In genomic region chr18:31161757-31162418, GRCh38 we compare ENCODE assay signal across 24 cellular contexts. TPM values are rescaled to one million over a fixed set of nuclear protein-coding genes. Genes with fewer than 3 reads are reported as not detected.
DNase-seq lines count a peak whose midpoint lies in the region; ATAC-seq and TF ChIP-seq lines count a peak whose summit lies in the region.
"Had no signal": no experiment of that assay in that cellular context is flagged by ENCODE, and none has a peak within 500 bp of the region (broad histone marks: within the 10 kb centered on the region; RNA-seq: fewer than 3 reads in every experiment).

No MANE protein-coding gene starts in this region.

- H3K79me2 ChIP-seq in mammary epithelial cell (ENCODE audit: insufficient read depth, low read length) (no peaks in the 10 kb centered on the region), parathyroid adenoma (no peaks in the 10 kb centered on the region)

- CTCF ChIA-PET in activated CD4-positive, alpha-beta T cell treated with anti-CD3 and anti-CD28 coated beads for 36 hours (lab: Charles Lee) = no interaction called here
- CTCF ChIA-PET in RWPE1 (lab: Yijun Ruan, JAX) = interaction anchor here (0.7 kb wide), 1 partner anchor 79 kb away, joined by 4 read pairs; no protein-coding TSS in a partner anchor
- CTCF ChIA-PET in mammary epithelial cell (lab: Charles Lee; ENCODE audit: low non-redundant PET) = interaction anchor here (1.1 kb wide), 1 partner anchor 80 kb away, joined by 3 read pairs; no protein-coding TSS in a partner anchor

- H3K36me3 ChIP-seq in mammary epithelial cell (ENCODE audit: insufficient read depth, low read length) (no peaks in the 10 kb centered on the region), parathyroid adenoma (ENCODE audit: control insufficient read depth, insufficient read depth, low read length) (no peaks in the 10 kb centered on the region)
- H3K36me3 ChIP-seq: gastrocnemius medialis, transverse colon had no signal

- H3K4me2 ChIP-seq in mammary epithelial cell (ENCODE audit: insufficient read depth, low read depth, low read length) = peak overlapping the region; percentile 69
- no peak overlapping the region for H3K4me2 ChIP-seq in parathyroid adenoma (ENCODE audit: low read length)
- H3K4me2 ChIP-seq: SK-N-SH had no signal

- H3K27me3 Mint-ChIP-seq in activated CD4-positive, alpha-beta T cell treated with anti-CD3 and anti-CD28 coated beads for 36 hours = no peaks in the 10 kb centered on the region
- H3K27me3 Mint-ChIP-seq: stimulated activated naive B cell treated with anti-CD40 and anti-IgM and Interleukin-4, amounts not matched to agents 10 μg/mL and 1 μg/mL and 100 μg/mL, for 72 hours had no signal

- BruUV-seq in mammary epithelial cell (replicated peaks; lab: Mats Ljungman, UMichigan) = no TSS peak

- no peaks in the 10 kb centered on the region for H3K9me3 ChIP-seq in mammary epithelial cell (replicated peaks; ENCODE audit: insufficient read depth, low read length)
- no peaks in the 10 kb centered on the region for H3K9me3 ChIP-seq in parathyroid adenoma (ENCODE audit: control insufficient read depth, low read length)
- H3K9me3 ChIP-seq: gastrocnemius medialis, SK-N-SH, transverse colon had no signal

- H3K27me3 ChIP-seq in mammary epithelial cell (ENCODE audit: insufficient read depth, low read length) (no peaks in the 10 kb centered on the region), parathyroid adenoma (ENCODE audit: control insufficient read depth, insufficient read depth, low read length) (no peaks in the 10 kb centered on the region)
- H3K27me3 ChIP-seq: gastrocnemius medialis, transverse colon had no signal

- H4K20me1 ChIP-seq in mammary epithelial cell (ENCODE audit: insufficient read depth, low read length) = no peaks in the 10 kb centered on the region

- intact Hi-C loops in activated CD4-positive, alpha-beta T cell treated with anti-CD3 and anti-CD28 coated beads for 36 hours (cut with DNase I, micrococcal nuclease) = no loop called here
- intact Hi-C loops in mammary epithelial cell (cut with micrococcal nuclease) = loop anchor here (1.0 to 5.0 kb wide), 2 partner anchors 35 to 80 kb away; no protein-coding TSS in a partner anchor

- H2AFZ ChIP-seq in mammary epithelial cell (ENCODE audit: low read depth, low read length) (peak overlapping the region; percentile 85), parathyroid adenoma (peak overlapping the region; percentile 86)

- no peak overlapping the region for H3K4me3 Mint-ChIP-seq in activated CD4-positive, alpha-beta T cell treated with anti-CD3 and anti-CD28 coated beads for 36 hours
- H3K4me3 Mint-ChIP-seq: stimulated activated naive B cell treated with anti-CD40 and anti-IgM and Interleukin-4, amounts not matched to agents 10 μg/mL and 1 μg/mL and 100 μg/mL, for 72 hours had no signal

- H3K27ac Mint-ChIP-seq in activated CD4-positive, alpha-beta T cell treated with anti-CD3 and anti-CD28 coated beads for 36 hours = peak overlapping the region; percentile 47
- H3K27ac Mint-ChIP-seq: stimulated activated naive B cell treated with anti-CD40 and anti-IgM and Interleukin-4, amounts not matched to agents 10 μg/mL and 1 μg/mL and 100 μg/mL, for 72 hours had no signal

- peak overlapping the region; percentile 71 for H3K27ac ChIP-seq in RWPE1
- peak overlapping the region; percentile 46 for H3K27ac ChIP-seq in mammary epithelial cell (ENCODE audit: insufficient read depth, low read depth, low read length)
- peak overlapping the region; percentile 46 for H3K27ac ChIP-seq in parathyroid adenoma
- H3K27ac ChIP-seq: 22Rv1, gastrocnemius medialis, transverse colon had no signal

- H3K4me3 ChIP-seq in mammary epithelial cell (replicated peaks in 1 of 3; ENCODE audit: insufficient read depth in 1 of 3, low read depth in 2 of 3, low read length in 3 of 3) (no peak overlapping the region), parathyroid adenoma (ENCODE audit: low read depth, low read length) (no peak overlapping the region)
- H3K4me3 ChIP-seq: gastrocnemius medialis, transverse colon had no signal

- TF ChIP-seq CTCF in RWPE1 (conservative IDR thresholded peaks at IDR 0.05; ENCODE audit: low read depth) = no peak
- TF ChIP-seq CTCF in mammary epithelial cell (conservative IDR thresholded peaks at IDR 0.05 in 1 of 2, IDR thresholded peaks at IDR 0.05 in 1 of 2; ENCODE audit: extremely low read depth in 1 of 2, insufficient read depth in 1 of 2, low read depth in 1 of 2, low read length in 2 of 2) = no peak
- no peak for TF ChIP-seq CTCF in parathyroid adenoma (IDR thresholded peaks at IDR 0.05)

- H3K4me1 Mint-ChIP-seq in activated CD4-positive, alpha-beta T cell treated with anti-CD3 and anti-CD28 coated beads for 36 hours = peaks cover 12% of the 10 kb centered on the region
- H3K4me1 Mint-ChIP-seq: stimulated activated naive B cell treated with anti-CD40 and anti-IgM and Interleukin-4, amounts not matched to agents 10 μg/mL and 1 μg/mL and 100 μg/mL, for 72 hours had no signal

- peaks cover 2% of the 10 kb centered on the region for H3K9me3 Mint-ChIP-seq in activated CD4-positive, alpha-beta T cell treated with anti-CD3 and anti-CD28 coated beads for 36 hours (ENCODE audit: low read depth)

- H3K4me1 ChIP-seq in mammary epithelial cell (ENCODE audit: insufficient read depth, low read length) = peaks cover 20% of the 10 kb centered on the region
- peaks cover 3% of the 10 kb centered on the region for H3K4me1 ChIP-seq in parathyroid adenoma
- H3K4me1 ChIP-seq: gastrocnemius medialis, transverse colon had no signal

- no peak for DNase-seq in activated CD4-positive, alpha-beta T cell treated with anti-CD3 and anti-CD28 coated beads for 36 hours
- DNase-seq in activated CD4-positive, alpha-beta T cell treated with anti-CD3 and anti-CD28 coated beads, Interleukin-2, amount 50 U/mL, for 48 hours = no peak
- DNase-seq in RWPE1 (ENCODE audit: low spot score) (no peak), mammary epithelial cell (no peak), SKM-1 treated with dmso at 0.1 percent for 144 hours (lab: John Stamatoyannopoulos, UW; ENCODE audit: unreplicated experiment) (no peak)
- DNase-seq: activated CD4-positive, CD25-positive, alpha-beta regulatory T cell; amygdala; Calu3; cerebellar nuclear complex; effector CD4-positive, alpha-beta T cell; gastrocnemius medialis; kidney; NCI-H1105 treated with DMSO at 0.1 percent for 48 hours; NCI-H510A treated with DMSO at 0.1 percent for 48 hours; SK-N-SH; stimulated activated naive B cell treated with anti-CD40 and anti-IgM and Interleukin-4, amounts not matched to agents 10 μg/mL and 1 μg/mL and 100 μg/mL, for 72 hours; transverse colon had no signal

- H3K9ac ChIP-seq in mammary epithelial cell (ENCODE audit: insufficient read depth, low read length) (no peak overlapping the region), parathyroid adenoma (no peak overlapping the region)
- H3K9ac ChIP-seq: SK-N-SH had no signal

- dilution Hi-C loops in mammary epithelial cell (cut with HindIII; ENCODE audit: low sequenced_read_pairs) = no loop called here

- no peaks in the 10 kb centered on the region for H3K36me3 Mint-ChIP-seq in activated CD4-positive, alpha-beta T cell treated with anti-CD3 and anti-CD28 coated beads for 36 hours (ENCODE audit: low read depth)
- H3K36me3 Mint-ChIP-seq: stimulated activated naive B cell treated with anti-CD40 and anti-IgM and Interleukin-4, amounts not matched to agents 10 μg/mL and 1 μg/mL and 100 μg/mL, for 72 hours had no signal

- 54% methylated on average over 2 of the region's 2 CpGs for WGBS in mammary epithelial cell (ENCODE audit: low coverage, missing lambda C conversion rate)

- POLR2A ChIA-PET in activated CD4-positive, alpha-beta T cell treated with anti-CD3 and anti-CD28 coated beads for 36 hours (lab: Charles Lee) = no interaction called here
- POLR2A ChIA-PET in RWPE1 (lab: Yijun Ruan, JAX; ENCODE audit: low non-redundant PET) = no interaction called here

- ATAC-seq in activated CD4-positive, alpha-beta T cell treated with anti-CD3 and anti-CD28 coated beads for 36 hours = no peak
- ATAC-seq in HG03097 (IDR thresholded peaks at IDR 0.05; ENCODE audit: low FRiP score, unreplicated experiment) (no peak), GM18870 (IDR thresholded peaks at IDR 0.05; ENCODE audit: unreplicated experiment) (no peak)
- ATAC-seq: gastrocnemius medialis; sciatic nerve; stimulated activated naive B cell treated with anti-CD40 and anti-IgM and Interleukin-4, amounts not matched to agents 10 μg/mL and 1 μg/mL and 100 μg/mL, for 72 hours had no signal

- in situ Hi-C loops in mammary epithelial cell (cut with MboI; ENCODE audit: low sequenced_read_pairs in 2 of 2) = no loop called here

RNA-seq across cellular contexts. Expression of gene DSC1, which starts 0.8 kb away (rescaled TPM):
- under 1 TPM in 1 of 2 experiments, not detected in 1; 0.05 TPM for total RNA-seq in activated CD4-positive, alpha-beta T cell treated with anti-CD3 and anti-CD28 coated beads for 36 hours
- 1 to 10 TPM in 1 of 2 donors, under 1 TPM in 1; 0.28 to 1.2 TPM for total RNA-seq in mammary epithelial cell
- 0.24 TPM for polyA plus RNA-seq in mammary epithelial cell
- not detected for polyA minus RNA-seq in mammary epithelial cell
- total RNA-seq: Calu3, gastrocnemius medialis, kidney, myocyte, RPMI7951, sciatic nerve, transverse colon had no signal
- polyA plus RNA-seq: SK-N-SH had no signal

RNA-seq across cellular contexts. Expression of gene DSC2, which starts 59.7 kb away (rescaled TPM):
- under 1 TPM in 1 of 2 experiments, not detected in 1; 0.05 TPM for total RNA-seq in activated CD4-positive, alpha-beta T cell treated with anti-CD3 and anti-CD28 coated beads for 36 hours
- 10 to 100 TPM; 34.7 to 88.7 TPM for total RNA-seq in mammary epithelial cell
- 15.1 TPM for polyA plus RNA-seq in mammary epithelial cell
- 35.3 TPM for polyA minus RNA-seq in mammary epithelial cell
- total RNA-seq: myocyte, RPMI7951 had no signal
- polyA plus RNA-seq: SK-N-SH had no signal

Comparison
In these comparisons a context has a peak if more than half of its experiments do, and no peak if none do; other contexts are left out.
1. RNA of gene DSC2, which starts 59.7 kb away (total RNA-seq): 34.7 to 88.7 TPM in mammary epithelial cell; 0.05 TPM in activated CD4-positive, alpha-beta T cell treated with anti-CD3 and anti-CD28 coated beads for 36 hours; every median in the first group is over 10 times any median in the second.
2. Peak in every context shown above with its lines, with median percentiles within 50 percentile points of each other: H3K27ac ChIP-seq.